In genomic region chr5:134082264-134082992, GRCh38 we compare ENCODE assay signal across 16 cellular contexts. TPM values are rescaled to one million over a fixed set of nuclear protein-coding genes. Genes with fewer than 3 reads are reported as not detected.
DNase-seq lines count a peak whose midpoint lies in the region; ATAC-seq, FAIRE-seq and TF ChIP-seq lines count a peak whose summit lies in the region.
"Had no signal": no experiment of that assay in that cellular context is flagged by ENCODE, and none has a peak within 500 bp of the region (broad histone marks: within the 10 kb centered on the region; RNA-seq: fewer than 3 reads in every experiment).

No MANE protein-coding gene starts in this region.

- H3K4me2 ChIP-seq in MM.1S (ENCODE audit: low read depth, low read length): no peak overlapping the region
- H3K4me2 ChIP-seq: A549 had no signal

- H3K27me3 Mint-ChIP-seq in activated CD4-positive, alpha-beta T cell treated with anti-CD3 and anti-CD28 coated beads, Interleukin-2, amount 10 ng/mL, durations not matched to agents 24 days and 14 days: no peaks in the 10 kb centered on the region
- no peaks in the 10 kb centered on the region for H3K27me3 Mint-ChIP-seq in CD8-positive, alpha-beta T cell (ENCODE audit: low read depth)

- H2AFZ ChIP-seq in MM.1S (ENCODE audit: low read length): no peak overlapping the region

- ATAC-seq in CD8-positive, alpha-beta T cell: no peak
- ATAC-seq: PC-3 had no signal

- H3K79me2 ChIP-seq in MM.1S (ENCODE audit: low read length): no peaks in the 10 kb centered on the region

- peaks cover 86% of the 10 kb centered on the region for H3K4me1 ChIP-seq in CD8-positive, alpha-beta T cell (ENCODE audit: insufficient read depth, low read length)
- H3K4me1 ChIP-seq in MM.1S (ENCODE audit: low read length) (no peaks in the 10 kb centered on the region), left ventricle myocardium inferior (no peaks in the 10 kb centered on the region)
- H3K4me1 ChIP-seq: A549 had no signal

- intact Hi-C loops in activated CD4-positive, alpha-beta T cell treated with anti-CD3 and anti-CD28 coated beads, Interleukin-2, amount 10 ng/mL, durations not matched to agents 24 days and 14 days (cut with micrococcal nuclease): no loop called here
- intact Hi-C loops in CD8-positive, alpha-beta T cell (cut with DNase I, micrococcal nuclease): no loop called here
- intact Hi-C loops in left ventricle myocardium inferior (cut with micrococcal nuclease): no loop called here

- no peak for TF ChIP-seq CTCF in CD8-positive, alpha-beta T cell (IDR thresholded peaks at IDR 0.05)
- no peak for TF ChIP-seq CTCF in bronchial epithelial cell (IDR thresholded peaks at IDR 0.05; ENCODE audit: insufficient read depth, low read length, severe bottlenecking)
- TF ChIP-seq CTCF in MM.1S (IDR thresholded peaks at IDR 0.05; ENCODE audit: low read length): no peak
- TF ChIP-seq CTCF in left ventricle myocardium inferior (IDR thresholded peaks at IDR 0.05; ENCODE audit: borderline replicate concordance): no peak

- H3F3A ChIP-seq in MM.1S (ENCODE audit: insufficient read depth, low read length): no peaks in the 10 kb centered on the region

- peaks cover 2% of the 10 kb centered on the region for H3K36me3 Mint-ChIP-seq in activated CD4-positive, alpha-beta T cell treated with anti-CD3 and anti-CD28 coated beads, Interleukin-2, amount 10 ng/mL, durations not matched to agents 24 days and 14 days (ENCODE audit: low read depth)
- no peaks in the 10 kb centered on the region for H3K36me3 Mint-ChIP-seq in CD8-positive, alpha-beta T cell
- H3K36me3 Mint-ChIP-seq: CD14-positive monocyte had no signal

- no peak for FAIRE-seq in bronchial epithelial cell (lab: Jason Lieb, UNC)
- FAIRE-seq: A549 had no signal

- H3K9ac ChIP-seq in MM.1S (ENCODE audit: low read length): no peak overlapping the region

- H3K9me3 ChIP-seq in CD8-positive, alpha-beta T cell (ENCODE audit: low read length): no peaks in the 10 kb centered on the region
- H3K9me3 ChIP-seq in MM.1S (replicated peaks; ENCODE audit: insufficient read depth, low read length) (no peaks in the 10 kb centered on the region), left ventricle myocardium inferior (replicated peaks) (no peaks in the 10 kb centered on the region)
- H3K9me3 ChIP-seq: A549, MG63 had no signal

- no peaks in the 10 kb centered on the region for H4K20me1 ChIP-seq in MM.1S (ENCODE audit: insufficient read depth, low read length)

- POLR2A ChIA-PET in CD8-positive, alpha-beta T cell (lab: Charles Lee): interaction anchor here (1.2 kb wide), 1 partner anchor 43 kb away, joined by 5 read pairs; no protein-coding TSS in a partner anchor

- H3K36me3 ChIP-seq in CD8-positive, alpha-beta T cell (ENCODE audit: insufficient read depth, low read length): no peaks in the 10 kb centered on the region
- H3K36me3 ChIP-seq in bronchial epithelial cell (ENCODE audit: control insufficient read depth, insufficient read depth, low read length): no peaks in the 10 kb centered on the region
- H3K36me3 ChIP-seq in MM.1S (replicated peaks; ENCODE audit: insufficient read depth, low read length): no peaks in the 10 kb centered on the region
- no peaks in the 10 kb centered on the region for H3K36me3 ChIP-seq in left ventricle myocardium inferior
- H3K36me3 ChIP-seq: MG63 had no signal

- H3K4me3 ChIP-seq in CD8-positive, alpha-beta T cell (ENCODE audit: low read depth, low read length): no peak overlapping the region
- H3K4me3 ChIP-seq in bronchial epithelial cell (ENCODE audit: low read depth, low read length) (no peak overlapping the region), MM.1S (ENCODE audit: low read length) (no peak overlapping the region), left ventricle myocardium inferior (no peak overlapping the region)
- H3K4me3 ChIP-seq: A549, MG63 had no signal

- no peak overlapping the region for H3K27ac ChIP-seq in CD8-positive, alpha-beta T cell (ENCODE audit: low read depth, low read length)
- no peak overlapping the region for H3K27ac ChIP-seq in MM.1S (ENCODE audit: low read length)
- H3K27ac ChIP-seq in left ventricle myocardium inferior (replicated peaks): no peak overlapping the region
- H3K27ac ChIP-seq: A549 had no signal

- H3K9me2 ChIP-seq in MM.1S (replicated peaks; ENCODE audit: insufficient read depth, low read length): no peaks in the 10 kb centered on the region

- no peaks in the 10 kb centered on the region for H3K27me3 ChIP-seq in CD8-positive, alpha-beta T cell (ENCODE audit: insufficient read depth, low read length)
- no peaks in the 10 kb centered on the region for H3K27me3 ChIP-seq in bronchial epithelial cell (ENCODE audit: control insufficient read depth, insufficient read depth, low read length)
- H3K27me3 ChIP-seq in MM.1S (replicated peaks; ENCODE audit: insufficient read depth, low read length): no peaks in the 10 kb centered on the region
- no peaks in the 10 kb centered on the region for H3K27me3 ChIP-seq in left ventricle myocardium inferior (ENCODE audit: low read depth)
- H3K27me3 ChIP-seq: MG63 had no signal

- H3K27ac Mint-ChIP-seq in activated CD4-positive, alpha-beta T cell treated with anti-CD3 and anti-CD28 coated beads, Interleukin-2, amount 10 ng/mL, durations not matched to agents 24 days and 14 days: peak overlapping the region; percentile 47
- H3K27ac Mint-ChIP-seq in CD8-positive, alpha-beta T cell: peak overlapping the region; percentile 80

- DNase-seq in activated CD4-positive, alpha-beta T cell treated with anti-CD3 and anti-CD28 coated beads, Interleukin-2, amount 10 ng/mL, durations not matched to agents 24 days and 14 days: no peak
- DNase-seq in activated CD4-positive, alpha-beta T cell treated with anti-CD3 and anti-CD28 coated beads, Interleukin-2, amount 50 U/mL, for 4 hours: no peak
- DNase-seq in CD8-positive, alpha-beta T cell: no peak
- peak; percentile 19 for DNase-seq in RKO (ENCODE audit: low spot score)
- DNase-seq in bronchial epithelial cell (ENCODE audit: low read depth): peak; percentile 16
- DNase-seq in MM.1S: no peak
- no peak for DNase-seq in AML-193 (lab: John Stamatoyannopoulos, UW)
- no peak for DNase-seq in left ventricle myocardium inferior
- DNase-seq: KBM-7, MG63, NCI-H1105, NCI-H1694 treated with DMSO at 0.1 percent for 48 hours, NCI-H446, PC-3 had no signal

- CTCF ChIA-PET in CD8-positive, alpha-beta T cell (lab: Charles Lee): interaction anchor here (1.2 to 4.0 kb wide), 2 partner anchors 16 to 20 kb away, joined by 5 to 28 read pairs; no protein-coding TSS in a partner anchor

- H3K4me1 Mint-ChIP-seq in activated CD4-positive, alpha-beta T cell treated with anti-CD3 and anti-CD28 coated beads, Interleukin-2, amount 10 ng/mL, durations not matched to agents 24 days and 14 days: peaks cover 64% of the 10 kb centered on the region
- peaks cover 78% of the 10 kb centered on the region for H3K4me1 Mint-ChIP-seq in CD8-positive, alpha-beta T cell (ENCODE audit: low read depth)
- H3K4me1 Mint-ChIP-seq: CD14-positive monocyte had no signal

- H3K4me3 Mint-ChIP-seq in activated CD4-positive, alpha-beta T cell treated with anti-CD3 and anti-CD28 coated beads, Interleukin-2, amount 10 ng/mL, durations not matched to agents 24 days and 14 days: no peak overlapping the region
- no peak overlapping the region for H3K4me3 Mint-ChIP-seq in CD8-positive, alpha-beta T cell
- H3K4me3 Mint-ChIP-seq: CD14-positive monocyte had no signal

- no peaks in the 10 kb centered on the region for H3K9me3 Mint-ChIP-seq in activated CD4-positive, alpha-beta T cell treated with anti-CD3 and anti-CD28 coated beads, Interleukin-2, amount 10 ng/mL, durations not matched to agents 24 days and 14 days
- no peaks in the 10 kb centered on the region for H3K9me3 Mint-ChIP-seq in CD8-positive, alpha-beta T cell
- H3K9me3 Mint-ChIP-seq: CD14-positive monocyte had no signal

RNA-seq across cellular contexts. Expression of gene TCF7, which starts 32.1 kb away (rescaled TPM):
- total RNA-seq in activated CD4-positive, alpha-beta T cell treated with anti-CD3 and anti-CD28 coated beads, Interleukin-2, amount 10 ng/mL, durations not matched to agents 24 days and 14 days: 112 and 113 TPM in 2 replicates
- 100 to 1,000 TPM; 517 to 538 TPM for total RNA-seq in CD8-positive, alpha-beta T cell
- total RNA-seq in bronchial epithelial cell: under 0.01 and 0.13 TPM in 2 replicates
- 3.0 TPM for total RNA-seq in left ventricle myocardium inferior

Comparison
In these comparisons a context has a peak if more than half of its experiments do, and no peak if none do; other contexts are left out.
1. DNase-seq: peak in RKO (single experiment) and bronchial epithelial cell (single experiment); none in activated CD4-positive, alpha-beta T cell treated with anti-CD3 and anti-CD28 coated beads, Interleukin-2, amount 10 ng/mL, durations not matched to agents 24 days and 14 days (single experiment), activated CD4-positive, alpha-beta T cell treated with anti-CD3 and anti-CD28 coated beads, Interleukin-2, amount 50 U/mL, for 4 hours (0 of 2), CD8-positive, alpha-beta T cell (0 of 7), MM.1S (single experiment), AML-193 (0 of 2) and left ventricle myocardium inferior (single experiment).
2. RNA of gene TCF7, which starts 32.1 kb away (total RNA-seq): 517 to 538 TPM in CD8-positive, alpha-beta T cell and 112 to 113 TPM in activated CD4-positive, alpha-beta T cell treated with anti-CD3 and anti-CD28 coated beads, Interleukin-2, amount 10 ng/mL, durations not matched to agents 24 days and 14 days; 3.0 TPM in left ventricle myocardium inferior (single experiment) and under 0.01 to 0.13 TPM in bronchial epithelial cell; every median in the first group is over 10 times any median in the second.